7 cellular contexts compared by ENCODE assay signal in genomic region chr10:45374451-45375052, GRCh38. TPM values are rescaled to one million over a fixed set of nuclear protein-coding genes. Genes with fewer than 3 reads are reported as not detected.
DNase-seq lines count a peak whose midpoint lies in the region; ATAC-seq, FAIRE-seq and TF ChIP-seq lines count a peak whose summit lies in the region.

No MANE protein-coding gene starts in this region.

- intact Hi-C loops in GM12878 (cut with micrococcal nuclease; ENCODE audit: unreplicated experiment) = loop anchor here (1.0 to 10.0 kb wide), 3 partner anchors 46 to 410 kb away; no protein-coding TSS in a partner anchor

- no peaks in the 10 kb centered on the region for H3K9me3 ChIP-seq in GM12878 (replicated peaks; ENCODE audit: control insufficient read depth, insufficient read depth, low read length)

- H3K27ac Mint-ChIP-seq in memory B cell = peak overlapping the region; percentile 92

- POLR2A ChIA-PET in GM12878 (lab: Charles Lee) = no interaction called here

- TF ChIP-seq RAD21 in GM12878 (IDR thresholded peaks at IDR 0.05; ENCODE audit: insufficient read depth, low read depth, low read length) = no peak

- no peak for TF ChIP-seq POLR2A in GM12878 (IDR thresholded peaks at IDR 0.05; ENCODE audit: low read depth, low read length)

- ATAC-seq in GM18511 (IDR thresholded peaks at IDR 0.05; ENCODE audit: unreplicated experiment) (peak; percentile 23), HG03064 (IDR thresholded peaks at IDR 0.05; ENCODE audit: low read depth, unreplicated experiment) (peak; percentile 20), GM12878 (peak; percentile 19), memory B cell (ENCODE audit: low read depth) (no peak)

- H3K27ac ChIP-seq in GM12878 (ENCODE audit: control insufficient read depth, insufficient read depth) = peak overlapping the region; percentile 68

- DNase-seq in GM12878 (ENCODE audit: low read depth, low spot score) = no peak
- DNase-seq in memory B cell (ENCODE audit: low spot score in 2 of 2) = peak in 1 of 2 donors; percentile 49
- no peak for DNase-seq in activated effector memory CD4-positive, alpha-beta T cell treated with Interleukin-2 at 50 U/mL for 16 hours
- DNase-seq in NCI-H1048 (lab: John Stamatoyannopoulos, UW) = no peak
- DNase-seq in SK-N-DZ (ENCODE audit: low spot score) = no peak

- in situ Hi-C loops in GM12878 (cut with MboI) = no loop called here

- no peak for TF ChIP-seq EP300 in GM12878 (IDR thresholded peaks at IDR 0.05; ENCODE audit: borderline replicate concordance in 1 of 2, control insufficient read depth in 1 of 2, low read depth in 2 of 2, low read length in 2 of 2)

- peak overlapping the region; percentile 65 for H3K9ac ChIP-seq in GM12878 (ENCODE audit: control insufficient read depth, insufficient read depth, low read length)

- no peaks in the 10 kb centered on the region for H3K36me3 ChIP-seq in GM12878 (ENCODE audit: control insufficient read depth in 2 of 2, insufficient read depth in 2 of 2, low read length in 1 of 2)

- WGBS in GM12878 (ENCODE audit: insufficient coverage, insufficient replicate concordance, low lambda C conversion rate, missing lambda C conversion rate) = 6% methylated on average over 37 of the region's 38 CpGs

- peak overlapping the region; percentile 81 for H3K4me3 ChIP-seq in GM12878

- H3K4me1 ChIP-seq in GM12878 (ENCODE audit: control insufficient read depth, insufficient read depth, low read length) = peaks cover 37% of the 10 kb centered on the region

- H3K27me3 ChIP-seq in GM12878 (replicated peaks in 1 of 2; ENCODE audit: control insufficient read depth in 2 of 2, insufficient read depth in 2 of 2, low read length in 1 of 2) = no peaks in the 10 kb centered on the region

- no peaks in the 10 kb centered on the region for H3K27me3 Mint-ChIP-seq in memory B cell

- H4K20me1 ChIP-seq in GM12878 (ENCODE audit: control insufficient read depth, insufficient read depth) = no peaks in the 10 kb centered on the region

- TF ChIP-seq CTCF in GM12878 (IDR thresholded peaks at IDR 0.05 in 2 of 3, conservative IDR thresholded peaks at IDR 0.05 in 1 of 3; ENCODE audit: control insufficient read depth in 2 of 3, extremely low read depth in 1 of 3, insufficient read depth in 1 of 3, low read depth in 3 of 3, low read length in 3 of 3) = no peak

- peaks cover 46% of the 10 kb centered on the region for H3K79me2 ChIP-seq in GM12878 (ENCODE audit: control insufficient read depth, insufficient read depth, low read length)

- RAD21 ChIA-PET in GM12878 (lab: Charles Lee; ENCODE audit: unreplicated experiment) = interaction anchor here (1.6 kb wide), 1 partner anchor 87 kb away, joined by 7 read pairs; no protein-coding TSS in a partner anchor

- H3K9me3 Mint-ChIP-seq in memory B cell = no peaks in the 10 kb centered on the region

- no peak for FAIRE-seq in GM12878 (lab: Jason Lieb, UNC)

- H3K4me1 Mint-ChIP-seq in memory B cell = peaks cover 59% of the 10 kb centered on the region

- BruUV-seq in GM12878 (replicated peaks; lab: Mats Ljungman, UMichigan) = no TSS peak

- peak overlapping the region; percentile 78 for H3K4me2 ChIP-seq in GM12878 (ENCODE audit: control insufficient read depth, insufficient read depth)

- H3K4me3 Mint-ChIP-seq in memory B cell = peak overlapping the region; percentile 96

- H3K36me3 Mint-ChIP-seq in memory B cell = peaks cover 18% of the 10 kb centered on the region

- SMC1A ChIA-PET in GM12878 (lab: Charles Lee; ENCODE audit: uncharacterized antibody, unreplicated experiment) = no interaction called here

- peak overlapping the region; percentile 55 for H2AFZ ChIP-seq in GM12878 (ENCODE audit: control insufficient read depth, low read depth, low read length)

- CTCF ChIA-PET in GM12878 (lab: Yijun Ruan, JAX) = no interaction called here

TF ChIP-seq in GM12878, 131 proteins besides CTCF, POLR2A, EP300 and RAD21:
- TF ChIP-seq GABPA (IDR thresholded peaks at IDR 0.05; ENCODE audit: low read depth) = no peak

RNA-seq across cellular contexts. Expression of gene ALOX5, which starts 0.5 kb away (rescaled TPM):
- 41.8 and 52.8 TPM in 2 replicates for total RNA-seq in GM12878 (2013; cell fraction: nucleolus; rRNA removed)
- total RNA-seq in GM12878 (2014; rRNA removed) (67.1 and 72.5 TPM in 2 replicates), GM12878 (2014; rRNA removed; fragmentation: Illumina TruSeq; extraction: Trizol) (29.0 and 29.8 TPM in 2 replicates), GM12878 (2021) (62.4 and 69.0 TPM in 2 replicates)
- polyA plus RNA-seq in GM12878 (2011; ENCODE audit: low read depth) = 20.4 TPM
- polyA plus RNA-seq in GM12878 (2011; rRNA removed) (0.33 and 0.43 TPM in 2 replicates), GM12878 (2014; fragmentation: Illumina TruSeq; extraction: Trizol) (27.6 and 49.5 TPM in 2 replicates), GM12878 (2014; fragmentation: Nextera tagmentation; extraction: Ambion mirVana) (1 to 10 TPM; 3.3 to 6.5 TPM), GM12878 (2014; rRNA removed) (102 and 104 TPM in 2 replicates), GM12878 (2016; fragmentation: Nextera tagmentation; extraction: Ambion mirVana) (10 to 100 TPM; 31.1 to 37.4 TPM)
- polyA plus RNA-seq in GM12878 (2011; cell fraction: cytosol; rRNA removed) = 0.55 and 0.76 TPM in 2 replicates
- polyA plus RNA-seq in GM12878 (2011; cell fraction: nucleus; rRNA removed) = 2.6 and 4.4 TPM in 2 replicates
- polyA plus RNA-seq in GM12878 (2012) = 48.8 and 49.2 TPM in 2 replicates
- 0.15 and 1.2 TPM in 2 replicates for polyA minus RNA-seq in GM12878 (2011; rRNA and poly(A)+ RNA removed)
- polyA minus RNA-seq in GM12878 (2011; cell fraction: cytosol; rRNA and poly(A)+ RNA removed) = not detected in 2 replicates
- polyA minus RNA-seq in GM12878 (2011; cell fraction: nucleus; rRNA and poly(A)+ RNA removed) = 0.24 and 1.4 TPM in 2 replicates
- not detected in 2 replicates for polyA plus RNA-seq in SK-N-DZ (2014; cell fraction: cytosol; rRNA removed)
- not detected in 2 replicates for polyA plus RNA-seq in SK-N-DZ (2014; cell fraction: nucleus; rRNA removed)

RNA-seq across cellular contexts. Expression of gene OR13A1, which starts 59.1 kb away (rescaled TPM):
- total RNA-seq in GM12878 (2013; cell fraction: nucleolus; rRNA removed) = not detected in 2 replicates
- 0.56 and 0.76 TPM in 2 replicates for total RNA-seq in GM12878 (2014; rRNA removed)
- 0.27 and 0.51 TPM in 2 replicates for total RNA-seq in GM12878 (2014; rRNA removed; fragmentation: Illumina TruSeq; extraction: Trizol)
- 0.23 and 0.29 TPM in 2 replicates for total RNA-seq in GM12878 (2021)
- 0.21 TPM for polyA plus RNA-seq in GM12878 (2011; ENCODE audit: low read depth)
- polyA plus RNA-seq in GM12878 (2011; rRNA removed) = not detected in 2 replicates
- polyA plus RNA-seq in GM12878 (2011; cell fraction: cytosol; rRNA removed) = not detected in 2 replicates
- polyA plus RNA-seq in GM12878 (2011; cell fraction: nucleus; rRNA removed) = 0.04 and 0.09 TPM in 2 replicates
- polyA plus RNA-seq in GM12878 (2012) = 0.24 and 0.26 TPM in 2 replicates
- 0.31 and 0.89 TPM in 2 replicates for polyA plus RNA-seq in GM12878 (2014; fragmentation: Illumina TruSeq; extraction: Trizol)
- polyA plus RNA-seq in GM12878 (2014; fragmentation: Nextera tagmentation; extraction: Ambion mirVana) = under 1 TPM; 0.26 to 0.40 TPM
- 0.41 and 0.44 TPM in 2 replicates for polyA plus RNA-seq in GM12878 (2014; rRNA removed)
- under 1 TPM; 0.14 to 0.21 TPM for polyA plus RNA-seq in GM12878 (2016; fragmentation: Nextera tagmentation; extraction: Ambion mirVana)
- not detected in 2 replicates for polyA minus RNA-seq in GM12878 (2011; rRNA and poly(A)+ RNA removed)
- polyA minus RNA-seq in GM12878 (2011; cell fraction: cytosol; rRNA and poly(A)+ RNA removed) = not detected in 2 replicates
- polyA minus RNA-seq in GM12878 (2011; cell fraction: nucleus; rRNA and poly(A)+ RNA removed) = not detected in 2 replicates
- not detected in 2 replicates for polyA plus RNA-seq in SK-N-DZ (2014; cell fraction: cytosol; rRNA removed)
- 0.09 and 0.31 TPM in 2 replicates for polyA plus RNA-seq in SK-N-DZ (2014; cell fraction: nucleus; rRNA removed)
